ENCODE assay signal across 16 cellular contexts in the genomic region with DNA sequence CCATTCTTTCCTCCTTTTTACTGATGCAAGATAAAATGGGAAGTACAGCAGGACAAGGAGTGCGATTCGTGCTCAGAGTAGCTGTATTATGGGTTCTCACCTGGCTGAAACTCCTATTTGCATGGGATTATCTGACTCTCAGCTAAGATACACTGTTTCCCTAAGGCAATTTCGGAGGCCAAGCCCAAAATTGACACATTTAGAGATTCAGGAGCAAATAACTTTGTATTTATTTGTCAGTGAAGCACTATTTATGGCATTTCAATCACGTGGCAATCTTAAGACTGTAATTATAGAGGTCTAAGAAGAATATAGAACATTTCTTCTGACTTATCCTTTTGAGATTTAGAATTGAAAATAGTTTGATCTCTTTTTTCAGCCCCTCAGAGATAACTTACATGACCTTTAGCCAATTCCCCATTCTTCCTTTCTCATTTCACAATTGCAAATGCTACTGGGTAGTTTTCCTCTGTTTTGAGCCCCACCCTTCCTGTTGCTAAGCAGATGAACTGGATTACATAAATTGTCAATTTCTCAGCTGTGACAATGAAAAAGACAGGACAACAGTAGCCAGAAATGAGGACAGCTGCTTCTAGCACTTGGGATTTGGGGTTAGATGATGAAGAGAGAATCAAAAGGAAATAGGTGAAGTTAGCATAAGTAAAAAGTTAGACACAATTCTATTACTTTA.
A peak's percentile ranks its signal among the peaks of the same experiment; 100 is the strongest.
DNase-seq lines count a peak whose midpoint lies in the region; ATAC-seq, FAIRE-seq and TF ChIP-seq lines count a peak whose summit lies in the region.
"Had no signal": no experiment of that assay in that cellular context is flagged by ENCODE, and none has a peak within 500 bp of the region (broad histone marks: within the 10 kb centered on the region; RNA-seq: fewer than 3 reads in every experiment).

No MANE protein-coding gene starts in this region.

- DNase-seq in right lobe of liver (no peak), HepG2 (ENCODE audit: low spot score) (no peak), SK-MEL-5 (ENCODE audit: low read depth, low spot score) (peak; percentile 10), iris pigment epithelial cell (ENCODE audit: low read depth) (peak; percentile 6), NCI-H345 treated with DMSO at 0.1 percent for 48 hours (lab: John Stamatoyannopoulos, UW; ENCODE audit: unreplicated experiment) (no peak)
- no peak for DNase-seq in naive thymus-derived CD8-positive, alpha-beta T cell
- DNase-seq in activated naive CD8-positive, alpha-beta T cell treated with anti-CD3 and anti-CD28 coated beads, Interleukin-2, amount 50 U/mL, for 24 hours, result no peak
- DNase-seq: activated T-cell treated with anti-CD3 and anti-CD28 coated beads for 4 hours, kidney glomerular epithelial cell, NCI-H2081 treated with DMSO at 0.1 percent for 48 hours, occipital lobe, RPMI8226, uterus had no signal

- no peaks in the 10 kb centered on the region for H4K20me1 ChIP-seq in HepG2 (ENCODE audit: insufficient read depth, low read length)

- POLR2A ChIA-PET in HepG2 (lab: Yijun Ruan, JAX), result no interaction called here
- POLR2A ChIA-PET in naive thymus-derived CD8-positive, alpha-beta T cell (lab: Charles Lee), result interaction anchor here (0.6 kb wide), 1 partner anchor 19 kb away, joined by 4 read pairs; no protein-coding TSS in a partner anchor

- CTCF ChIA-PET in HepG2 (lab: Yijun Ruan, JAX; ENCODE audit: low intra/inter-chr PET ratio, low total read pairs), result interaction anchor here (1.8 kb wide), 1 partner anchor 401 kb away, joined by 6 read pairs; no protein-coding TSS in a partner anchor

- TF ChIP-seq CTCF in right lobe of liver (IDR thresholded peaks at IDR 0.05) (no peak), HepG2 (CRISPR knock-in tag; IDR thresholded peaks at IDR 0.05) (no peak)

- WGBS in right lobe of liver (ENCODE audit: insufficient coverage, low coverage, low lambda C conversion rate, missing lambda C conversion rate), result 42% methylated on average over 4 of the region's 4 CpGs
- 35% methylated on average over 4 of the region's 4 CpGs for WGBS in HepG2 (ENCODE audit: low lambda C conversion rate)

- H3K9ac ChIP-seq in HepG2 (ENCODE audit: insufficient read depth, low read depth, low read length), result no peak overlapping the region

- H3K27me3 Mint-ChIP-seq in naive thymus-derived CD8-positive, alpha-beta T cell, result peaks cover 0 to 14% (median 6%) of the 10 kb centered on the region in 5 donors
- peaks cover 8% of the 10 kb centered on the region for H3K27me3 Mint-ChIP-seq in activated naive CD8-positive, alpha-beta T cell treated with anti-CD3 and anti-CD28 coated beads, Interleukin-2, amount 50 U/mL, for 24 hours

- H3K36me3 Mint-ChIP-seq in naive thymus-derived CD8-positive, alpha-beta T cell, result no peaks in the 10 kb centered on the region
- H3K36me3 Mint-ChIP-seq in activated naive CD8-positive, alpha-beta T cell treated with anti-CD3 and anti-CD28 coated beads, Interleukin-2, amount 50 U/mL, for 24 hours (ENCODE audit: low read depth), result no peaks in the 10 kb centered on the region
- H3K36me3 Mint-ChIP-seq: IgD-negative memory B cell had no signal

- no peak overlapping the region for H3K27ac ChIP-seq in right lobe of liver
- H3K27ac ChIP-seq in HepG2 (ENCODE audit: extremely low read length, insufficient read depth, low read length), result no peak overlapping the region
- H3K27ac ChIP-seq: uterus had no signal

- TF ChIP-seq RAD21 in HepG2 (CRISPR knock-in tag; IDR thresholded peaks at IDR 0.05), result no peak

- H3K9me3 ChIP-seq in right lobe of liver (no peaks in the 10 kb centered on the region), HepG2 (ENCODE audit: low read length) (no peaks in the 10 kb centered on the region)
- H3K9me3 ChIP-seq: uterus had no signal

- no peak overlapping the region for H3K4me2 ChIP-seq in HepG2 (ENCODE audit: low read depth, low read length)

- TF ChIP-seq POLR2A in right lobe of liver (IDR thresholded peaks at IDR 0.05) (no peak), HepG2 (IDR thresholded peaks at IDR 0.05; ENCODE audit: insufficient read depth in 1 of 2, low read depth in 2 of 2, low read length in 2 of 2) (no peak)

- no peak overlapping the region for H2AFZ ChIP-seq in HepG2 (ENCODE audit: low read length)

- H3K79me2 ChIP-seq in HepG2 (ENCODE audit: insufficient read depth, low read length), result no peaks in the 10 kb centered on the region

- TF ChIP-seq EP300 in HepG2 (IDR thresholded peaks at IDR 0.05; ENCODE audit: low read depth in 2 of 2, low read length in 2 of 2) (no peak), HepG2 (CRISPR knock-in tag; IDR thresholded peaks at IDR 0.05; ENCODE audit: borderline replicate concordance) (no peak)

- H3K9me3 Mint-ChIP-seq in naive thymus-derived CD8-positive, alpha-beta T cell, result no peaks in the 10 kb centered on the region
- H3K9me3 Mint-ChIP-seq in activated naive CD8-positive, alpha-beta T cell treated with anti-CD3 and anti-CD28 coated beads, Interleukin-2, amount 50 U/mL, for 24 hours, result no peaks in the 10 kb centered on the region
- H3K9me3 Mint-ChIP-seq: IgD-negative memory B cell had no signal

- H3K4me3 Mint-ChIP-seq in naive thymus-derived CD8-positive, alpha-beta T cell, result no peak overlapping the region
- H3K4me3 Mint-ChIP-seq in activated naive CD8-positive, alpha-beta T cell treated with anti-CD3 and anti-CD28 coated beads, Interleukin-2, amount 50 U/mL, for 24 hours, result no peak overlapping the region

- peaks cover 0 to 23% (median 3%) of the 10 kb centered on the region in 4 donors for H3K4me1 Mint-ChIP-seq in naive thymus-derived CD8-positive, alpha-beta T cell
- H3K4me1 Mint-ChIP-seq in activated naive CD8-positive, alpha-beta T cell treated with anti-CD3 and anti-CD28 coated beads, Interleukin-2, amount 50 U/mL, for 24 hours, result no peaks in the 10 kb centered on the region

- FAIRE-seq in HepG2 (lab: Jason Lieb, UNC), result no peak
- FAIRE-seq: GM18507 had no signal

- H3K4me3 ChIP-seq in right lobe of liver, result no peak overlapping the region
- H3K4me3 ChIP-seq in HepG2 (replicated peaks in 1 of 3; ENCODE audit: insufficient read depth in 1 of 3, low read depth in 2 of 3, low read length in 3 of 3), result no peak overlapping the region
- H3K4me3 ChIP-seq: uterus had no signal

- H3K27me3 ChIP-seq in right lobe of liver (no peaks in the 10 kb centered on the region), HepG2 (ENCODE audit: control insufficient read depth in 1 of 2, insufficient read depth in 2 of 2, low read length in 2 of 2) (peaks cover 0 to 13% of the 10 kb centered on the region in 2 experiments; a peak in 2 of 5 replicates)
- H3K27me3 ChIP-seq: uterus had no signal

- peaks cover 0 to 8% (median 0%) of the 10 kb centered on the region in 4 donors for H3K4me1 ChIP-seq in right lobe of liver
- 0 out of 2 replicates have a peak, but pooled peaks cover 4% of the 10 kb centered on the region for H3K4me1 ChIP-seq in HepG2 (ENCODE audit: insufficient read depth, low read length)
- H3K4me1 ChIP-seq: uterus had no signal

- intact Hi-C loops in right lobe of liver (cut with DNase I), result no loop called here
- intact Hi-C loops in HepG2 (cut with micrococcal nuclease; ENCODE audit: unreplicated experiment), result no loop called here

- in situ Hi-C loops in HepG2 (cut with HindIII; ENCODE audit: extremely low pct_ligation_motif_present, low pct_unique_long_range_greater_than_20kb) (loop anchor here (25.0 kb wide), 1 partner anchor 653 kb away; no protein-coding TSS in a partner anchor), SK-MEL-5 (cut with HindIII; ENCODE audit: low pct_unique_long_range_greater_than_20kb, low sequenced_read_pairs) (no loop called here)

- H3K36me3 ChIP-seq in right lobe of liver (no peaks in the 10 kb centered on the region), HepG2 (replicated peaks in 1 of 2; ENCODE audit: control insufficient read depth in 1 of 2, insufficient read depth in 2 of 2, low read length in 2 of 2) (no peaks in the 10 kb centered on the region)
- H3K36me3 ChIP-seq: uterus had no signal

- H3K27ac Mint-ChIP-seq in naive thymus-derived CD8-positive, alpha-beta T cell, result no peak overlapping the region
- no peak overlapping the region for H3K27ac Mint-ChIP-seq in activated naive CD8-positive, alpha-beta T cell treated with anti-CD3 and anti-CD28 coated beads, Interleukin-2, amount 50 U/mL, for 24 hours
- H3K27ac Mint-ChIP-seq: IgD-negative memory B cell had no signal

- BruUV-seq in HepG2 (replicated peaks; lab: Mats Ljungman, UMichigan), result no TSS peak

- ATAC-seq in right lobe of liver (peak in 3 of 4 donors; percentile 38 to 47 (median 43)), HepG2 (no peak), GM18907 (IDR thresholded peaks at IDR 0.05; ENCODE audit: unreplicated experiment) (no peak)
- no peak for ATAC-seq in naive thymus-derived CD8-positive, alpha-beta T cell
- ATAC-seq in activated naive CD8-positive, alpha-beta T cell treated with anti-CD3 and anti-CD28 coated beads, Interleukin-2, amount 50 U/mL, for 24 hours, result no peak

TF ChIP-seq in HepG2, 621 proteins besides CTCF, POLR2A, EP300 and RAD21:
- TF ChIP-seq DMAP1 (CRISPR knock-in tag; IDR thresholded peaks at IDR 0.05), result no peak
- TF ChIP-seq, protein P1, sequence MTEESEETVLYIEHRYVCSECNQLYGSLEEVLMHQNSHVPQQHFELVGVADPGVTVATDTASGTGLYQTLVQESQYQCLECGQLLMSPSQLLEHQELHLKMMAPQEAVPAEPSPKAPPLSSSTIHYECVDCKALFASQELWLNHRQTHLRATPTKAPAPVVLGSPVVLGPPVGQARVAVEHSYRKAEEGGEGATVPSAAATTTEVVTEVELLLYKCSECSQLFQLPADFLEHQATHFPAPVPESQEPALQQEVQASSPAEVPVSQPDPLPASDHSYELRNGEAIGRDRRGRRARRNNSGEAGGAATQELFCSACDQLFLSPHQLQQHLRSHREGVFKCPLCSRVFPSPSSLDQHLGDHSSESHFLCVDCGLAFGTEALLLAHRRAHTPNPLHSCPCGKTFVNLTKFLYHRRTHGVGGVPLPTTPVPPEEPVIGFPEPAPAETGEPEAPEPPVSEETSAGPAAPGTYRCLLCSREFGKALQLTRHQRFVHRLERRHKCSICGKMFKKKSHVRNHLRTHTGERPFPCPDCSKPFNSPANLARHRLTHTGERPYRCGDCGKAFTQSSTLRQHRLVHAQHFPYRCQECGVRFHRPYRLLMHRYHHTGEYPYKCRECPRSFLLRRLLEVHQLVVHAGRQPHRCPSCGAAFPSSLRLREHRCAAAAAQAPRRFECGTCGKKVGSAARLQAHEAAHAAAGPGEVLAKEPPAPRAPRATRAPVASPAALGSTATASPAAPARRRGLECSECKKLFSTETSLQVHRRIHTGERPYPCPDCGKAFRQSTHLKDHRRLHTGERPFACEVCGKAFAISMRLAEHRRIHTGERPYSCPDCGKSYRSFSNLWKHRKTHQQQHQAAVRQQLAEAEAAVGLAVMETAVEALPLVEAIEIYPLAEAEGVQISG (CRISPR knock-in tag; IDR thresholded peaks at IDR 0.05), result no peak
- TF ChIP-seq ZNF724P (CRISPR knock-in tag; IDR thresholded peaks at IDR 0.05; ENCODE audit: borderline replicate concordance), result no peak
- no peak for TF ChIP-seq MED8 (CRISPR knock-in tag; IDR thresholded peaks at IDR 0.05; ENCODE audit: insufficient replicate concordance)

Comparison
In these comparisons a context has a peak if more than half of its experiments do, and no peak if none do; other contexts are left out.
1. ATAC-seq: peak in right lobe of liver (3 of 4); none in HepG2 (single experiment), naive thymus-derived CD8-positive, alpha-beta T cell (0 of 2), GM18907 (single experiment) and activated naive CD8-positive, alpha-beta T cell treated with anti-CD3 and anti-CD28 coated beads, Interleukin-2, amount 50 U/mL, for 24 hours (single experiment).
2. DNase-seq: peak in SK-MEL-5 (single experiment) and iris pigment epithelial cell (single experiment); none in right lobe of liver (0 of 3), HepG2 (single experiment), NCI-H345 treated with DMSO at 0.1 percent for 48 hours (single experiment), naive thymus-derived CD8-positive, alpha-beta T cell (0 of 10) and activated naive CD8-positive, alpha-beta T cell treated with anti-CD3 and anti-CD28 coated beads, Interleukin-2, amount 50 U/mL, for 24 hours (single experiment).